In genomic region chr4:120864969-120865368, GRCh38 we compare ENCODE assay signal across 27 cellular contexts.
"Had no signal": no experiment of that assay in that cellular context is flagged by ENCODE, and none has a peak within 500 bp of the region (broad histone marks: within the 10 kb centered on the region; RNA-seq: fewer than 3 reads in every experiment).

No MANE protein-coding gene starts in this region.

- H3K36me3 Mint-ChIP-seq: naive thymus-derived CD4-positive, alpha-beta T cell; natural killer cell treated with Interleukin-12 subunit alpha and Interleukin-12 subunit beta and Interleukin-15 and Interleukin-18, amount 100 ng/mL, for 72 hours; stimulated activated effector memory CD8-positive, alpha-beta T cell treated with anti-CD3 and anti-CD28 coated beads, Interleukin-12 subunit alpha, Interleukin-12 subunit beta, amount 100 ng/mL, for 72 hours; type B pancreatic cell had no signal

- H3K79me2 ChIP-seq: hepatocyte had no signal

- DNase-seq: heart right ventricle; kidney; left colon; left lung; lower lobe of right lung; mammary epithelial cell; mesendoderm; midbrain; mucosa of descending colon; naive thymus-derived CD4-positive, alpha-beta T cell; ovary; retina; right cardiac atrium; stimulated activated CD4-positive, alpha-beta T cell treated with anti-CD3 and anti-CD28 coated beads, Interleukin-4, amount 100 ng/mL, for 24 hours; stimulated activated naive CD4-positive, alpha-beta T cell; tibial artery; uterus had no signal

- H3K36me3 ChIP-seq: heart right ventricle, left lung, lower lobe of right lung, ovary, prostate gland, suprapubic skin, thoracic aorta, tibial artery, uterus had no signal

- H3K27ac Mint-ChIP-seq: naive thymus-derived CD4-positive, alpha-beta T cell; natural killer cell treated with Interleukin-12 subunit alpha and Interleukin-12 subunit beta and Interleukin-15 and Interleukin-18, amount 100 ng/mL, for 72 hours; stimulated activated effector memory CD8-positive, alpha-beta T cell treated with anti-CD3 and anti-CD28 coated beads, Interleukin-12 subunit alpha, Interleukin-12 subunit beta, amount 100 ng/mL, for 72 hours; stimulated activated naive CD8-positive, alpha-beta T cell treated with anti-CD3 and anti-CD28 coated beads, Interleukin-15, Interleukin-2, amounts not matched to agents 100 ng/mL and 50 ng/mL, for 24 hours; type B pancreatic cell had no signal

- H3K9me3 Mint-ChIP-seq: naive thymus-derived CD4-positive, alpha-beta T cell; natural killer cell treated with Interleukin-12 subunit alpha and Interleukin-12 subunit beta and Interleukin-15 and Interleukin-18, amount 100 ng/mL, for 72 hours; stimulated activated effector memory CD8-positive, alpha-beta T cell treated with anti-CD3 and anti-CD28 coated beads, Interleukin-12 subunit alpha, Interleukin-12 subunit beta, amount 100 ng/mL, for 72 hours; stimulated activated naive CD8-positive, alpha-beta T cell treated with anti-CD3 and anti-CD28 coated beads, Interleukin-15, Interleukin-2, amounts not matched to agents 100 ng/mL and 50 ng/mL, for 24 hours; type B pancreatic cell had no signal

- H3K4me2 ChIP-seq: hepatocyte had no signal

- H3K27me3 ChIP-seq: heart right ventricle, hepatocyte, left lung, ovary, suprapubic skin, tibial artery, uterus had no signal

- H3K4me3 Mint-ChIP-seq: naive thymus-derived CD4-positive, alpha-beta T cell; natural killer cell treated with Interleukin-12 subunit alpha and Interleukin-12 subunit beta and Interleukin-15 and Interleukin-18, amount 100 ng/mL, for 72 hours; stimulated activated effector memory CD8-positive, alpha-beta T cell treated with anti-CD3 and anti-CD28 coated beads, Interleukin-12 subunit alpha, Interleukin-12 subunit beta, amount 100 ng/mL, for 72 hours; stimulated activated naive CD8-positive, alpha-beta T cell treated with anti-CD3 and anti-CD28 coated beads, Interleukin-15, Interleukin-2, amounts not matched to agents 100 ng/mL and 50 ng/mL, for 24 hours; type B pancreatic cell had no signal

- H3K9me3 ChIP-seq: heart right ventricle, left lung, lower lobe of right lung, mucosa of descending colon, ovary, prostate gland, suprapubic skin, thoracic aorta, tibial artery, uterus had no signal

- H3K4me1 ChIP-seq: tibial artery, uterus had no signal

- H3K27me3 Mint-ChIP-seq: stimulated activated naive CD8-positive, alpha-beta T cell treated with anti-CD3 and anti-CD28 coated beads, Interleukin-15, Interleukin-2, amounts not matched to agents 100 ng/mL and 50 ng/mL, for 24 hours; type B pancreatic cell had no signal

- H2AFZ ChIP-seq: hepatocyte had no signal

- H3K4me3 ChIP-seq: heart right ventricle, hepatocyte, left lung, lower lobe of right lung, mucosa of descending colon, ovary, prostate gland, skin epidermis, suprapubic skin, thoracic aorta, tibial artery, uterus had no signal

- H3K4me1 Mint-ChIP-seq: stimulated activated effector memory CD8-positive, alpha-beta T cell treated with anti-CD3 and anti-CD28 coated beads, Interleukin-12 subunit alpha, Interleukin-12 subunit beta, amount 100 ng/mL, for 72 hours had no signal

- H3K27ac ChIP-seq: heart right ventricle, hepatocyte, left lung, lower lobe of right lung, ovary, prostate gland, skin epidermis, suprapubic skin, thoracic aorta, tibial artery, uterus had no signal

- ATAC-seq: heart right ventricle; left colon; left lung; lower lobe of right lung; mucosa of descending colon; naive thymus-derived CD4-positive, alpha-beta T cell; right cardiac atrium; sciatic nerve; stimulated activated effector memory CD8-positive, alpha-beta T cell treated with anti-CD3 and anti-CD28 coated beads, Interleukin-12 subunit alpha, Interleukin-12 subunit beta, amount 100 ng/mL, for 72 hours had no signal
